In the genomic region with DNA sequence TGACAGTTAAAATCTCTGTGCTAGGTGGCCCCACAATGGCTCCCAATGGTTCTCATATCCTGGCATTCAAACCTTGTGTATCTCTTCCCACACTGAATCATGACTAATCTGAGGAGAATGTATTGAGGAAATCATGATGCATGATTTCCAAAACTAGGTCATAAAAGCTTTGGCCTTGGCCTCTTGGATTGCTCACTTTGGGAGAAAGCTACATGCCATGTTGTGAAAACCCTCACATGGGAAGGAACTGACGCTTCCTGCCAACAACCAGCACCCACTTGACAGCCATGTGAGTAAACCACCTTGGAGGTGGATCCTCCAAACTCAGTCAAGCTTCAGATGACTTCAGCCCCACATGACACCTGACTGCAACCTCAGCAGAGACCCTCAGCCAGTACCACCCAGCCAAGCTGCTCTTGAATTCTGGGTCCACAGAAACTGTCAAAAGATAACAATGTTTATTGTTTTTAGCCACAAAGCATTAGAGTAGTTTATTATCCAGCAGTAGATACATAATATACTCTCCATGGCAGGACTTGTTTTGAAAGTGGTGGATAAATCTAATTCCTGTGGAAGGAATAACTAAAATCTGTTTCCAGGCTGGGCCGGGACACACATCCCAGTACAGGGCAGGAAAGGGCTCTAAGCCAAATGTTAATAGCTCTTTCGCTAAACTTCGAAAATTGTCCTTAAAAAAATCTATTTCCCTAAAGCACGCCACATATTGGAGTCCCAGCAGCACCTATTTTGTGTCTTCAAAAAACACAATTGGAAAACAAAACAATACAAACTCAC, we compare ENCODE assay signal across 8 cellular contexts.
DNase-seq lines count a peak whose midpoint lies in the region; ATAC-seq lines count a peak whose summit lies in the region.

No MANE protein-coding gene starts in this region.

- ATAC-seq in HG02852 (IDR thresholded peaks at IDR 0.05; ENCODE audit: unreplicated experiment), result no peak
- ATAC-seq in HG02588 (IDR thresholded peaks at IDR 0.05; ENCODE audit: unreplicated experiment), result no peak

- H3K9ac ChIP-seq in SK-N-MC (ENCODE audit: insufficient read length), result no peak overlapping the region
- H3K9ac ChIP-seq in rectal smooth muscle tissue (ENCODE audit: low read length), result no peak overlapping the region

- no peaks in the 10 kb centered on the region for H3K27me3 ChIP-seq in rectal smooth muscle tissue (ENCODE audit: control insufficient read depth, insufficient read depth, low read length)

- H3K36me3 ChIP-seq in SK-N-MC (ENCODE audit: insufficient read depth, low read length) (peaks cover 4% of the 10 kb centered on the region; the same call in 1 of the 2 replicates), rectal smooth muscle tissue (ENCODE audit: control insufficient read depth, insufficient read depth, low read length) (no peaks in the 10 kb centered on the region)

- H3K4me1 ChIP-seq in rectal smooth muscle tissue (ENCODE audit: control insufficient read depth, insufficient read depth, low read length), result no peaks in the 10 kb centered on the region

- no peaks in the 10 kb centered on the region for H3K9me3 ChIP-seq in SK-N-MC (ENCODE audit: low read depth, low read length)

- H3K27ac ChIP-seq in SK-N-MC (no peak overlapping the region), rectal smooth muscle tissue (ENCODE audit: low read depth, low read length) (no peak overlapping the region)

- DNase-seq in GM04504 (ENCODE audit: low read depth) (peak; percentile 95), SK-N-MC (ENCODE audit: low read depth, low spot score) (no peak), fibroblast of peridontal ligament (ENCODE audit: extremely low read depth) (peak; percentile 97), activated gamma-delta T cell treated with Interleukin-2 at 50 U/mL for 16 hours (no peak), SKM-1 (lab: John Stamatoyannopoulos, UW; ENCODE audit: unreplicated experiment) (no peak)

- peak overlapping the region; percentile 76; the same call in 1 of the 2 replicates for H3K4me3 ChIP-seq in SK-N-MC
- H3K4me3 ChIP-seq in rectal smooth muscle tissue (ENCODE audit: low read length), result peak overlapping the region; percentile 89

Comparison
In these comparisons a context has a peak if more than half of its experiments do, and no peak if none do; other contexts are left out.
1. DNase-seq: peak in GM04504 (single experiment) and fibroblast of peridontal ligament (single experiment); none in SK-N-MC (single experiment), activated gamma-delta T cell treated with Interleukin-2 at 50 U/mL for 16 hours (single experiment) and SKM-1 (single experiment).